In genomic region chr5:149504649-149505048, GRCh38 we compare ENCODE assay signal across 1 cellular context.
TF ChIP-seq lines count a peak whose summit lies in the region.

No MANE protein-coding gene starts in this region.

TF ChIP-seq in IMR-90, 13 proteins besides CTCF, POLR2A, EP300 and RAD21:
- TF ChIP-seq MAFK (IDR thresholded peaks at IDR 0.05; ENCODE audit: low read depth, low read length): peak; percentile 84
- TF ChIP-seq BHLHE40 (IDR thresholded peaks at IDR 0.05; ENCODE audit: low read depth, low read length): no peak
